ENCODE assay signal across 18 cellular contexts in the genomic region with DNA sequence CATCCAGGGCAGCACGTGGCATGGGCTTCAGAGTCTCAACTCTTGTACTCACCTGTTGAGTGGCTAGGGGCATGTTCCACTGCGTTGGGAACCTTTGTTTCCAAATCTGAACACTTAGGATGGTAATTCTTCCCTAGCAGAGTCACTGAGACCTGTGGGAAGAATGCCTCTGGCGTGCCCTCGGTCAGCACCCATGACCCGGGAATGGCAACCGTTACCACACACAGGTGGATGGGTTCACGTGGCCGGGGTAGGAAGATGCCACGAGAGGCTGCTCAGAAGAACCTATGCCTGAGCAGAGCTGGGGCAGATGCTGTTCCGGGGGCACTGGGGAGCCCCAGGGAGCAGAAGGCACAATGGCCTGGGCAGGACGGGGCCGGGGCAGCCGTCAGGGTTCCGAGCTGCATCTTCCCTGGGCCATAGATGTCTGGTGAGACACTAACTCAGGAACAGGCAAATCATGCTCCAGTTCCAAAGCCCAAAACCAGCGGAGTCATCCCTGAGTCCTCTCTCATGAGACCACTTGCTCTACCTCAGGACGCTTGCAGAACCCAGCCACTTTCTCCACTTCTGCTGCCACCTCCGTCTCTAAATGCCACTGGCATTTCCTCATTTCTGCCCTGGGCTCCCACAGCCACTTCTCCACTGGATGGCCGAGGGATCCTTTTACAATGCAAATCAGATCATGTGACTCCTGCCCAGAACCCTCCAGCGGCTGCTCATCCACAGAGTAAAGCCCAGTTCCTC. TPM values are rescaled to one million over a fixed set of nuclear protein-coding genes. Genes with fewer than 3 reads are reported as not detected.
DNase-seq lines count a peak whose midpoint lies in the region; TF ChIP-seq lines count a peak whose summit lies in the region.
"Had no signal": no experiment of that assay in that cellular context is flagged by ENCODE, and none has a peak within 500 bp of the region (broad histone marks: within the 10 kb centered on the region; RNA-seq: fewer than 3 reads in every experiment).

No MANE protein-coding gene starts in this region.

- H3K4me1 Mint-ChIP-seq in Calu3 (ENCODE audit: low read depth, unreplicated experiment): no peaks in the 10 kb centered on the region
- H3K4me1 Mint-ChIP-seq: CD4-positive, alpha-beta memory T cell; central memory CD8-positive, alpha-beta T cell had no signal

- no peak overlapping the region for H3K4me3 ChIP-seq in choroid plexus epithelial cell (ENCODE audit: low read depth, low read length)
- H3K4me3 ChIP-seq: gastrocnemius medialis had no signal

- no peak overlapping the region for H3K4me3 Mint-ChIP-seq in Calu3 (ENCODE audit: low read depth, unreplicated experiment)
- H3K4me3 Mint-ChIP-seq: activated CD8-positive, alpha-beta T cell treated with anti-CD3 and anti-CD28 coated beads for 36 hours; activated T-helper 1 cell treated with anti-CD3 and anti-CD28 coated beads, Interleukin-12 subunit alpha, Interleukin-12 subunit beta, Interleukin-2, Interleukin-4 antibody, amounts not matched to agents 30 ng/mL and 10 ng/mL and 1 ng/mL, durations not matched to agents 14 hours and 24 hours and 36 hours; CD4-positive, alpha-beta memory T cell; central memory CD8-positive, alpha-beta T cell had no signal

- intact Hi-C loops in Calu3 (cut with micrococcal nuclease; ENCODE audit: unreplicated experiment): no loop called here

- H3K27ac Mint-ChIP-seq in Calu3 (ENCODE audit: unreplicated experiment): no peak overlapping the region
- H3K27ac Mint-ChIP-seq: activated CD8-positive, alpha-beta T cell treated with anti-CD3 and anti-CD28 coated beads for 36 hours; activated T-helper 1 cell treated with anti-CD3 and anti-CD28 coated beads, Interleukin-12 subunit alpha, Interleukin-12 subunit beta, Interleukin-2, Interleukin-4 antibody, amounts not matched to agents 30 ng/mL and 10 ng/mL and 1 ng/mL, durations not matched to agents 14 hours and 24 hours and 36 hours; CD4-positive, alpha-beta memory T cell had no signal

- H3K27me3 Mint-ChIP-seq in Calu3 (ENCODE audit: unreplicated experiment): no peaks in the 10 kb centered on the region
- H3K27me3 Mint-ChIP-seq: activated CD8-positive, alpha-beta T cell treated with anti-CD3 and anti-CD28 coated beads for 36 hours had no signal

- H3K36me3 Mint-ChIP-seq in Calu3 (ENCODE audit: insufficient read depth, unreplicated experiment): no peaks in the 10 kb centered on the region
- H3K36me3 Mint-ChIP-seq: CD4-positive, alpha-beta memory T cell had no signal

- CTCF ChIA-PET in Calu3 (lab: Charles Lee): no interaction called here

- TF ChIP-seq CTCF in choroid plexus epithelial cell (conservative IDR thresholded peaks at IDR 0.05; ENCODE audit: low read depth, low read length) (no peak), Calu3 (IDR thresholded peaks at IDR 0.05; ENCODE audit: unreplicated experiment) (no peak)

- no TSS peak for BruUV-seq in Calu3 (replicated peaks; lab: Mats Ljungman, UMichigan)

- H3K9me3 Mint-ChIP-seq in Calu3 (ENCODE audit: low read depth, unreplicated experiment): no peaks in the 10 kb centered on the region
- H3K9me3 Mint-ChIP-seq: activated CD8-positive, alpha-beta T cell treated with anti-CD3 and anti-CD28 coated beads for 36 hours; activated T-helper 1 cell treated with anti-CD3 and anti-CD28 coated beads, Interleukin-12 subunit alpha, Interleukin-12 subunit beta, Interleukin-2, Interleukin-4 antibody, amounts not matched to agents 30 ng/mL and 10 ng/mL and 1 ng/mL, durations not matched to agents 14 hours and 24 hours and 36 hours; central memory CD8-positive, alpha-beta T cell had no signal

- peak; percentile 81 for DNase-seq in CD1c-positive myeloid dendritic cell (ENCODE audit: extremely low spot score)
- peak; percentile 22 for DNase-seq in NCI-H2029 (lab: John Stamatoyannopoulos, UW)
- peak; percentile 29 for DNase-seq in choroid plexus epithelial cell (ENCODE audit: low read depth)
- peak; percentile 58 for DNase-seq in medulla oblongata (ENCODE audit: extremely low spot score)
- DNase-seq in mesenteric fat pad (ENCODE audit: low spot score): no peak
- no peak for DNase-seq in GF-D8 (lab: John Stamatoyannopoulos, UW)
- no peak for DNase-seq in NCI-H1092 treated with DMSO at 0.1 percent for 48 hours (lab: John Stamatoyannopoulos, UW)
- DNase-seq in Calu3: no peak
- DNase-seq: ACHN; activated CD8-positive, alpha-beta T cell treated with anti-CD3 and anti-CD28 coated beads for 36 hours; CD4-positive, alpha-beta memory T cell; gastrocnemius medialis; HCEC 1CT; NCI-H1105 treated with DMSO at 0.1 percent for 48 hours; occipital lobe; stimulated activated naive CD4-positive, alpha-beta T cell treated with Interleukin-2 at 50 U/mL for 16 hours had no signal

RNA-seq across cellular contexts. Expression of gene FAM124A, which starts 36.6 kb away (rescaled TPM):
- total RNA-seq in mesenteric fat pad (11.5 TPM), Calu3 (2022) (0.12 and 0.39 TPM in 2 replicates)
- total RNA-seq: CD4-positive, alpha-beta memory T cell had no signal

Comparison
In these comparisons a context has a peak if more than half of its experiments do, and no peak if none do; other contexts are left out.
1. DNase-seq: peak in CD1c-positive myeloid dendritic cell (single experiment), NCI-H2029 (single experiment), choroid plexus epithelial cell (single experiment) and medulla oblongata (single experiment); none in mesenteric fat pad (single experiment), GF-D8 (single experiment), NCI-H1092 treated with DMSO at 0.1 percent for 48 hours (single experiment) and Calu3 (single experiment).